9 cellular contexts compared by ENCODE assay signal in the genomic region with DNA sequence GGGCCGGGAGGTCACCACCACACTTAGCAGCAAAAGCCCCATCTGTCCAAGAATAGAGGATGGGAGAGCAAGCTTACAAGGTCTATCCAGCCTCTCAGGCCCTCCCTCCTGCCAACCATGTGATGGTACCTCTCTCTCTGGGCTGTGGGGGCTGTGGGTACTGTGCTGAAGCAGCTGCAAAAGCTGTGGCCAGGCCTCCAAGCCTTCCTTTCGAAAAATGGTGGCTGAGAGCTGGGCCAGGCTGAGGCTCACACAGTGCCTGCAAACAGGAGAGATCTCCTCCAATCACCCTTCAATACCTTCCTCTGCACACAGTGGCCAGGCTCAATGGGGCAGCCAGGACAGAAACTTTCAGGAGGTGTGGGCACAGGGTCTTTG. TPM values are rescaled to one million over a fixed set of nuclear protein-coding genes. Genes with fewer than 3 reads are reported as not detected.
DNase-seq lines count a peak whose midpoint lies in the region; ATAC-seq and TF ChIP-seq lines count a peak whose summit lies in the region.
"Had no signal": no experiment of that assay in that cellular context is flagged by ENCODE, and none has a peak within 500 bp of the region (broad histone marks: within the 10 kb centered on the region; RNA-seq: fewer than 3 reads in every experiment).

No MANE protein-coding gene starts in this region.

- TF ChIP-seq CTCF in VCaP (conservative IDR thresholded peaks at IDR 0.05): no peak
- no peak for TF ChIP-seq CTCF in fibroblast of the aortic adventitia (IDR thresholded peaks at IDR 0.05; ENCODE audit: insufficient read depth, low read length)
- TF ChIP-seq CTCF in tibial nerve (IDR thresholded peaks at IDR 0.05): no peak

- H3K27ac Mint-ChIP-seq in T-helper 1 cell treated with Interleukin-12 subunit alpha and Interleukin-12 subunit beta and Interleukin-4 antibody, amounts not matched to agents 30 μg/mL and 1 μg/mL, for 36 hours: peak overlapping the region; percentile 85

- H3K9me3 ChIP-seq in skeletal muscle tissue (ENCODE audit: control insufficient read depth in 3 of 3, low read length in 3 of 3): no peaks in the 10 kb centered on the region
- no peaks in the 10 kb centered on the region for H3K9me3 ChIP-seq in tibial nerve

- WGBS in tibial nerve, 2 donors: 81 to 89% methylated on average over 2 of the region's 2 CpGs

- TF ChIP-seq POLR2A in tibial nerve (IDR thresholded peaks at IDR 0.05): no peak

- H3K36me3 Mint-ChIP-seq in T-helper 1 cell treated with Interleukin-12 subunit alpha and Interleukin-12 subunit beta and Interleukin-4 antibody, amounts not matched to agents 30 μg/mL and 1 μg/mL, for 36 hours (ENCODE audit: low read depth): peaks cover 31% of the 10 kb centered on the region

- H3K27ac ChIP-seq in VCaP: peak overlapping the region; percentile 90
- peak overlapping the region; percentile 83 for H3K27ac ChIP-seq in skeletal muscle tissue (ENCODE audit: low read depth, low read length)
- peak overlapping the region in 1 of 4 donors; percentile 87 for H3K27ac ChIP-seq in tibial nerve

- H3K4me1 Mint-ChIP-seq in T-helper 1 cell treated with Interleukin-12 subunit alpha and Interleukin-12 subunit beta and Interleukin-4 antibody, amounts not matched to agents 30 μg/mL and 1 μg/mL, for 36 hours (ENCODE audit: low read depth): peaks cover 37% of the 10 kb centered on the region

- H3K27me3 ChIP-seq in skeletal muscle tissue (ENCODE audit: control insufficient read depth in 3 of 3, insufficient read depth in 3 of 3, low read length in 3 of 3) (no peaks in the 10 kb centered on the region), tibial nerve (no peaks in the 10 kb centered on the region)

- H3K9ac ChIP-seq in skeletal muscle tissue (ENCODE audit: low read depth in 1 of 3, low read length in 3 of 3): peak overlapping the region; percentile 79 to 87 (median 86)

- peaks cover 56 to 65% (median 61%) of the 10 kb centered on the region in 3 donors for H3K36me3 ChIP-seq in skeletal muscle tissue (ENCODE audit: control insufficient read depth in 3 of 3, insufficient read depth in 3 of 3, low read length in 3 of 3)
- peaks cover 0 to 73% (median 2%) of the 10 kb centered on the region in 3 donors for H3K36me3 ChIP-seq in tibial nerve

- H3K27me3 Mint-ChIP-seq in T-helper 1 cell treated with Interleukin-12 subunit alpha and Interleukin-12 subunit beta and Interleukin-4 antibody, amounts not matched to agents 30 μg/mL and 1 μg/mL, for 36 hours (ENCODE audit: low read depth): no peaks in the 10 kb centered on the region

- no peak for TF ChIP-seq EP300 in tibial nerve (IDR thresholded peaks at IDR 0.05)

- peak overlapping the region; percentile 87 for H3K4me3 Mint-ChIP-seq in T-helper 1 cell treated with Interleukin-12 subunit alpha and Interleukin-12 subunit beta and Interleukin-4 antibody, amounts not matched to agents 30 μg/mL and 1 μg/mL, for 36 hours

- DNase-seq in T-helper 1 cell (no peak), fibroblast of the aortic adventitia (ENCODE audit: low read depth) (no peak), tibial nerve (ENCODE audit: low spot score in 2 of 2) (no peak), C1 segment of cervical spinal cord (lab: John Stamatoyannopoulos, UW) (no peak)
- DNase-seq: NCI-H1436 treated with DMSO at 0.1 percent for 48 hours had no signal

- H3K4me1 ChIP-seq in skeletal muscle tissue (ENCODE audit: control insufficient read depth in 3 of 3, insufficient read depth in 3 of 3, low read length in 3 of 3): peaks cover 16 to 21% (median 20%) of the 10 kb centered on the region in 3 donors
- H3K4me1 ChIP-seq in tibial nerve: peaks cover 0 to 34% (median 11%) of the 10 kb centered on the region in 4 donors

- no peak for ATAC-seq in GM21786 (IDR thresholded peaks at IDR 0.05; ENCODE audit: unreplicated experiment)

- no peaks in the 10 kb centered on the region for H3K9me3 Mint-ChIP-seq in T-helper 1 cell treated with Interleukin-12 subunit alpha and Interleukin-12 subunit beta and Interleukin-4 antibody, amounts not matched to agents 30 μg/mL and 1 μg/mL, for 36 hours

- H3K4me3 ChIP-seq in fibroblast of the aortic adventitia (ENCODE audit: low read depth, low read length): peak overlapping the region; percentile 87
- H3K4me3 ChIP-seq in skeletal muscle tissue (ENCODE audit: low read length in 3 of 3): peak overlapping the region; percentile 75 to 84 (median 83)
- peak overlapping the region in 2 of 4 donors; percentile 59 to 86 for H3K4me3 ChIP-seq in tibial nerve

RNA-seq across cellular contexts. Expression of a gene that starts 1.1 kb away (rescaled TPM):
- total RNA-seq in fibroblast of the aortic adventitia (ENCODE audit: low replicate concordance) (44.0 and 52.0 TPM in 2 replicates), skeletal muscle tissue (32.9 TPM), tibial nerve (10 to 100 TPM; 19.4 to 88.5 (median 26.9) TPM)

RNA-seq across cellular contexts. Expression of a gene that starts 7.7 kb away (rescaled TPM):
- total RNA-seq in fibroblast of the aortic adventitia (ENCODE audit: low replicate concordance) (50.9 and 73.9 TPM in 2 replicates), skeletal muscle tissue (18.3 TPM), tibial nerve (10 to 100 TPM; 46.8 to 61.3 (median 54.6) TPM)

RNA-seq across cellular contexts. Expression of a gene that starts 15.6 kb away (rescaled TPM):
- total RNA-seq in fibroblast of the aortic adventitia (ENCODE audit: low replicate concordance) (1.9 and 4.2 TPM in 2 replicates), skeletal muscle tissue (2.1 TPM), tibial nerve (10 to 100 TPM in 3 of 4 donors, 1 to 10 TPM in 1; 6.5 to 25.5 (median 16.3) TPM)

RNA-seq across cellular contexts. Expression of a gene that starts 18.0 kb away (rescaled TPM):
- total RNA-seq in fibroblast of the aortic adventitia (ENCODE audit: low replicate concordance) (0.27 TPM in 1 of 2 replicates, not detected in the other), skeletal muscle tissue (0.52 TPM), tibial nerve (not detected)

RNA-seq across cellular contexts. Expression of a gene that starts 25.8 kb away (rescaled TPM):
- total RNA-seq in fibroblast of the aortic adventitia (ENCODE audit: low replicate concordance): 70.7 and 159 TPM in 2 replicates
- total RNA-seq in skeletal muscle tissue: 29.2 TPM
- total RNA-seq in tibial nerve: 100 to 1,000 TPM in 1 of 4 donors, 10 to 100 TPM in 3; 43.9 to 118 (median 82.1) TPM
